9 cellular contexts compared by ENCODE assay signal in the genomic region with DNA sequence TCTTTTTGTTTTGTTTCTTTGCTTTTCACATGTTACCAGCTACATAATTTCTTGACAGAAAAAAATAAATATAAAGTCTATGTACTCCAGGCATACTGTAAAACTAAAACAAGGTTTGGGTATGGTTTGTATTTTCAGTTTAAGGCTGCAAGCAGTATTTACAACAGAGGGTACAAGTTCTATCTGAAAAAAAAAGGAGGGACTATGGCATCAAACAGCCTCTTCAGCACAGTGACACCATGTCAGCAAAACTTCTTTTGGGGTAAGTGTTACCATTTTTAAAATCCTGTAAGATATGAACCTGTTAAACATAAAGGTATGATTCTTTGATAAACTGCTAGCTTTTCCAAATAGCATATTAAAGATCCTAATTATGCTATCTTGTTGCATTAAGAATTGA. TPM values are rescaled to one million over a fixed set of nuclear protein-coding genes. Genes with fewer than 3 reads are reported as not detected.
DNase-seq lines count a peak whose midpoint lies in the region; ATAC-seq and TF ChIP-seq lines count a peak whose summit lies in the region.
"Had no signal": no experiment of that assay in that cellular context is flagged by ENCODE, and none has a peak within 500 bp of the region (broad histone marks: within the 10 kb centered on the region; RNA-seq: fewer than 3 reads in every experiment).

No MANE protein-coding gene starts in this region.

- CTCF ChIA-PET in mammary epithelial cell (lab: Charles Lee; ENCODE audit: low non-redundant PET): no interaction called here

- intact Hi-C loops in mammary epithelial cell (cut with micrococcal nuclease) (no loop called here), aorta (cut with DNase I) (no loop called here)

- H3K9ac ChIP-seq in DND-41 (ENCODE audit: low read depth, low read length): peak overlapping the region; percentile 38
- H3K9ac ChIP-seq in HUES64 (ENCODE audit: low read depth, low read length): no peak overlapping the region
- H3K9ac ChIP-seq in mammary epithelial cell (ENCODE audit: insufficient read depth, low read length): no peak overlapping the region

- ATAC-seq in DND-41 (ENCODE audit: insufficient read depth, low read depth): no peak
- no peak for ATAC-seq in aorta (ENCODE audit: low FRiP score)

- peak overlapping the region in 2 of 3 experiments; percentile 8 for H3K4me3 Mint-ChIP-seq in nephron

- peak overlapping the region in 1 of 2 experiments; percentile 45; a peak in 2 of 4 replicates for H3K4me3 ChIP-seq in DND-41 (ENCODE audit: low read depth in 1 of 2, low read length in 2 of 2)
- 0 out of 2 replicates have a peak overlapping the region, but pooled peaks have one; percentile 9 for H3K4me3 ChIP-seq in HUES64 (ENCODE audit: low read length)
- no peak overlapping the region for H3K4me3 ChIP-seq in mammary epithelial cell (replicated peaks in 1 of 3; ENCODE audit: insufficient read depth in 1 of 3, low read depth in 2 of 3, low read length in 3 of 3)
- H3K4me3 ChIP-seq in aorta (ENCODE audit: low read length in 2 of 2): no peak overlapping the region
- H3K4me3 ChIP-seq: spleen had no signal

- peak overlapping the region; percentile 62 for H3K4me2 ChIP-seq in DND-41 (ENCODE audit: insufficient read depth, low read length)
- H3K4me2 ChIP-seq in mammary epithelial cell (ENCODE audit: insufficient read depth, low read depth, low read length): peak overlapping the region; percentile 37

- no peaks in the 10 kb centered on the region for H3K9me3 ChIP-seq in DND-41 (ENCODE audit: insufficient read depth, low read length, severe bottlenecking)
- H3K9me3 ChIP-seq in HUES64 (ENCODE audit: insufficient read depth, low read depth, low read length): no peaks in the 10 kb centered on the region
- no peaks in the 10 kb centered on the region for H3K9me3 ChIP-seq in mammary epithelial cell (replicated peaks; ENCODE audit: insufficient read depth, low read length)
- H3K9me3 ChIP-seq in aorta (ENCODE audit: control insufficient read depth, low read length): no peaks in the 10 kb centered on the region
- H3K9me3 ChIP-seq: spleen had no signal

- in situ Hi-C loops in mammary epithelial cell (cut with MboI; ENCODE audit: low sequenced_read_pairs in 2 of 2): no loop called here

- TF ChIP-seq CTCF in DND-41 (IDR thresholded peaks at IDR 0.05; ENCODE audit: borderline replicate concordance, extremely low read depth, low read length, poor library complexity, severe bottlenecking) (no peak), mammary epithelial cell (conservative IDR thresholded peaks at IDR 0.05 in 1 of 2, IDR thresholded peaks at IDR 0.05 in 1 of 2; ENCODE audit: extremely low read depth in 1 of 2, insufficient read depth in 1 of 2, low read depth in 1 of 2, low read length in 2 of 2) (no peak), nephron (IDR thresholded peaks at IDR 0.05; ENCODE audit: unreplicated experiment in 3 of 3) (no peak)

- peaks cover 13% of the 10 kb centered on the region for H3K4me1 Mint-ChIP-seq in nephron

- H3K27ac Mint-ChIP-seq in nephron: peak overlapping the region; percentile 71 to 82 (median 77)

- no peaks in the 10 kb centered on the region for H3K9me3 Mint-ChIP-seq in nephron

- H3K36me3 ChIP-seq in DND-41 (ENCODE audit: insufficient read depth, low read length) (no peaks in the 10 kb centered on the region), HUES64 (ENCODE audit: insufficient read depth, low read length) (no peaks in the 10 kb centered on the region), mammary epithelial cell (ENCODE audit: insufficient read depth, low read length) (no peaks in the 10 kb centered on the region), aorta (ENCODE audit: control insufficient read depth in 1 of 2, insufficient read depth in 2 of 2, low read length in 1 of 2) (no peaks in the 10 kb centered on the region)
- H3K36me3 ChIP-seq: spleen had no signal

- H3K27me3 ChIP-seq in DND-41 (ENCODE audit: insufficient read depth, low read length, poor library complexity) (no peaks in the 10 kb centered on the region), HUES64 (ENCODE audit: insufficient read depth, low read length) (no peaks in the 10 kb centered on the region), mammary epithelial cell (ENCODE audit: insufficient read depth, low read length) (no peaks in the 10 kb centered on the region), aorta (ENCODE audit: control insufficient read depth in 1 of 2, insufficient read depth in 2 of 2, low read length in 1 of 2) (no peaks in the 10 kb centered on the region)
- H3K27me3 ChIP-seq: spleen had no signal

- peaks cover 51% of the 10 kb centered on the region for H3K4me1 ChIP-seq in DND-41 (ENCODE audit: insufficient read depth, low read length)
- peaks cover 24% of the 10 kb centered on the region for H3K4me1 ChIP-seq in HUES64 (ENCODE audit: insufficient read depth, low read length)
- no peaks in the 10 kb centered on the region for H3K4me1 ChIP-seq in mammary epithelial cell (ENCODE audit: insufficient read depth, low read length)
- no peaks in the 10 kb centered on the region for H3K4me1 ChIP-seq in aorta (ENCODE audit: control insufficient read depth in 1 of 2, insufficient read depth in 2 of 2, low read length in 2 of 2)

- H4K20me1 ChIP-seq in DND-41 (ENCODE audit: insufficient read depth, low read length) (no peaks in the 10 kb centered on the region), mammary epithelial cell (ENCODE audit: insufficient read depth, low read length) (no peaks in the 10 kb centered on the region)

- BruUV-seq in mammary epithelial cell (replicated peaks; lab: Mats Ljungman, UMichigan): no TSS peak

- H3K36me3 Mint-ChIP-seq in nephron (ENCODE audit: low read depth): no peaks in the 10 kb centered on the region

- DNase-seq in DND-41: no peak
- no peak for DNase-seq in mammary epithelial cell
- DNase-seq in NK-92 (lab: John Stamatoyannopoulos, UW; ENCODE audit: unreplicated experiment): no peak
- DNase-seq in NCI-H82 (lab: John Stamatoyannopoulos, UW): no peak
- no peak for DNase-seq in aorta
- DNase-seq: activated effector memory CD4-positive, alpha-beta T cell treated with anti-CD3 and anti-CD28 coated beads, Interleukin-2, amount 50 U/mL, for 16 hours; spleen had no signal

- H2AFZ ChIP-seq in DND-41 (ENCODE audit: low read depth, low read length) (peak overlapping the region; percentile 40; the same call in 1 of the 2 replicates), mammary epithelial cell (ENCODE audit: low read depth, low read length) (no peak overlapping the region)

- H3K79me2 ChIP-seq in DND-41 (ENCODE audit: insufficient read depth, low read length) (peaks cover 22% of the 10 kb centered on the region; the same call in 1 of the 2 replicates), mammary epithelial cell (ENCODE audit: insufficient read depth, low read length) (no peaks in the 10 kb centered on the region)

- peak overlapping the region; percentile 69 for H3K27ac ChIP-seq in DND-41 (ENCODE audit: low read length)
- H3K27ac ChIP-seq in HUES64 (ENCODE audit: low read depth, low read length): no peak overlapping the region
- H3K27ac ChIP-seq in mammary epithelial cell (ENCODE audit: insufficient read depth, low read depth, low read length): no peak overlapping the region
- H3K27ac ChIP-seq in aorta (ENCODE audit: low read depth in 1 of 2, low read length in 2 of 2): no peak overlapping the region
- H3K27ac ChIP-seq: spleen had no signal

- dilution Hi-C loops in mammary epithelial cell (cut with HindIII; ENCODE audit: low sequenced_read_pairs): no loop called here

- no peaks in the 10 kb centered on the region for H3K27me3 Mint-ChIP-seq in nephron (ENCODE audit: low read depth)

RNA-seq across cellular contexts. Expression of a gene that starts 0.4 kb away (rescaled TPM):
- polyA plus RNA-seq in HUES64 (2013, experiment 1 of 2): 0.25 TPM
- polyA plus RNA-seq in HUES64 (2013, experiment 2 of 2): 0.25 TPM
- total RNA-seq in mammary epithelial cell (1 to 10 TPM; 4.2 to 5.4 TPM), aorta (1 to 10 TPM; 2.3 to 5.4 TPM)
- polyA plus RNA-seq in mammary epithelial cell (0.93 TPM), aorta (1 to 10 TPM; 1.0 to 1.5 TPM)
- not detected for polyA minus RNA-seq in mammary epithelial cell

RNA-seq across cellular contexts. Expression of a gene that starts 49.2 kb away (rescaled TPM):
- 19.8 TPM for polyA plus RNA-seq in HUES64 (2013, experiment 1 of 2)
- polyA plus RNA-seq in HUES64 (2013, experiment 2 of 2): 19.3 TPM
- total RNA-seq in mammary epithelial cell: 1 to 10 TPM; 7.3 to 8.3 TPM
- 6.1 TPM for polyA plus RNA-seq in mammary epithelial cell
- not detected for polyA minus RNA-seq in mammary epithelial cell
- 1 to 10 TPM; 6.8 to 9.4 TPM for total RNA-seq in aorta
- polyA plus RNA-seq in aorta: 1 to 10 TPM; 2.3 to 4.8 TPM
